ENCODE assay signal across 21 cellular contexts in genomic region chr4:149065753-149066152, GRCh38.
DNase-seq lines count a peak whose midpoint lies in the region; ATAC-seq, FAIRE-seq and TF ChIP-seq lines count a peak whose summit lies in the region.
"Had no signal": no experiment of that assay in that cellular context is flagged by ENCODE, and none has a peak within 500 bp of the region (broad histone marks: within the 10 kb centered on the region; RNA-seq: fewer than 3 reads in every experiment).

No MANE protein-coding gene starts in this region.

- intact Hi-C loops in left colon (cut with DNase I, micrococcal nuclease) = no loop called here

- TF ChIP-seq CTCF in astrocyte (IDR thresholded peaks at IDR 0.05; ENCODE audit: insufficient read depth, low read depth, low read length) = no peak

- WGBS in iPS DF 6.9 (ENCODE audit: insufficient coverage, insufficient read length) = no CpG with 5 or more reads among the region's 1 CpG

- no peak for ATAC-seq in left colon
- ATAC-seq: Right ventricle myocardium inferior had no signal

- no peak overlapping the region for H3K27ac Mint-ChIP-seq in astrocyte (ENCODE audit: unreplicated experiment)
- H3K27ac Mint-ChIP-seq: B cell, CD14-positive monocyte had no signal

- no peak overlapping the region for H2AFZ ChIP-seq in astrocyte (ENCODE audit: low read depth, low read length)

- no peaks in the 10 kb centered on the region for H4K20me1 ChIP-seq in astrocyte (ENCODE audit: insufficient read depth, low read length)

- H3K4me1 ChIP-seq in astrocyte (ENCODE audit: insufficient read depth, low read length) (no peaks in the 10 kb centered on the region), iPS DF 6.9 (ENCODE audit: control insufficient read depth, insufficient read depth, low read length) (no peaks in the 10 kb centered on the region)

- H3K27ac ChIP-seq in astrocyte (ENCODE audit: low read depth, low read length) (no peak overlapping the region), iPS DF 6.9 (ENCODE audit: low read length) (no peak overlapping the region)
- H3K27ac ChIP-seq: KMS-11 had no signal

- peaks cover 4% of the 10 kb centered on the region for H3K9me3 Mint-ChIP-seq in astrocyte (ENCODE audit: unreplicated experiment)

- no peak overlapping the region for H3K4me3 Mint-ChIP-seq in astrocyte (ENCODE audit: unreplicated experiment)
- H3K4me3 Mint-ChIP-seq: B cell, CD14-positive monocyte had no signal

- DNase-seq in ELF-1 (ENCODE audit: low read depth, low spot score) (peak; percentile 3), HT1080 (ENCODE audit: low read depth) (peak; percentile 1), astrocyte (ENCODE audit: low read depth) (no peak), iPS DF 6.9 (ENCODE audit: low read depth, low spot score) (peak; percentile 2), A172 (ENCODE audit: low spot score) (no peak), left colon (no peak), SK-N-DZ (ENCODE audit: low spot score) (no peak)
- DNase-seq: DMS53, H7, NCI-H1105 treated with DMSO at 0.1 percent for 48 hours, NCI-H2029 treated with DMSO at 0.1 percent for 48 hours, NCI-H2171, NCI-H345, NCI-H524, NCI-H774 had no signal

- FAIRE-seq in astrocyte (lab: Jason Lieb, UNC) = peak; percentile 23
- FAIRE-seq: A204.1, D721Med had no signal

- H3K27me3 ChIP-seq in astrocyte (ENCODE audit: insufficient read depth, low read length) (no peaks in the 10 kb centered on the region), iPS DF 6.9 (ENCODE audit: control insufficient read depth, insufficient read depth, low read length) (no peaks in the 10 kb centered on the region)

- no peak overlapping the region for H3K9ac ChIP-seq in astrocyte (ENCODE audit: low read length)
- H3K9ac ChIP-seq: KMS-11 had no signal

- H3K4me2 ChIP-seq in astrocyte (ENCODE audit: low read length) = no peak overlapping the region
- H3K4me2 ChIP-seq: KMS-11 had no signal

- H3K36me3 ChIP-seq in astrocyte (ENCODE audit: insufficient read depth, low read length) = no peaks in the 10 kb centered on the region
- no peaks in the 10 kb centered on the region for H3K36me3 ChIP-seq in iPS DF 6.9 (ENCODE audit: control insufficient read depth, insufficient read depth, low read length)

- H3K4me3 ChIP-seq in astrocyte (ENCODE audit: insufficient read depth, low read depth, low read length) (no peak overlapping the region), iPS DF 6.9 (ENCODE audit: low read length) (no peak overlapping the region)

- no peaks in the 10 kb centered on the region for H3K4me1 Mint-ChIP-seq in astrocyte (ENCODE audit: low read depth, unreplicated experiment)
- H3K4me1 Mint-ChIP-seq: B cell, CD14-positive monocyte had no signal

- no peaks in the 10 kb centered on the region for H3K79me2 ChIP-seq in astrocyte (ENCODE audit: insufficient read depth, low read length)

- H3K9me3 ChIP-seq in astrocyte (ENCODE audit: insufficient read depth, low read depth, low read length) (no peaks in the 10 kb centered on the region), iPS DF 6.9 (ENCODE audit: control insufficient read depth, insufficient read depth, low read length) (no peaks in the 10 kb centered on the region)

- H3K27me3 Mint-ChIP-seq in astrocyte (ENCODE audit: low read depth, unreplicated experiment) = no peaks in the 10 kb centered on the region
- H3K27me3 Mint-ChIP-seq: B cell had no signal

- H3K36me3 Mint-ChIP-seq in astrocyte (ENCODE audit: low read depth, unreplicated experiment) = no peaks in the 10 kb centered on the region
- H3K36me3 Mint-ChIP-seq: CD14-positive monocyte had no signal

Comparison
In these comparisons a context has a peak if more than half of its experiments do, and no peak if none do; other contexts are left out.
1. DNase-seq: peak in ELF-1 (single experiment), HT1080 (single experiment) and iPS DF 6.9 (single experiment); none in astrocyte (single experiment), A172 (single experiment), left colon (0 of 2) and SK-N-DZ (single experiment).